ENCODE assay signal across 11 cellular contexts in the genomic region with DNA sequence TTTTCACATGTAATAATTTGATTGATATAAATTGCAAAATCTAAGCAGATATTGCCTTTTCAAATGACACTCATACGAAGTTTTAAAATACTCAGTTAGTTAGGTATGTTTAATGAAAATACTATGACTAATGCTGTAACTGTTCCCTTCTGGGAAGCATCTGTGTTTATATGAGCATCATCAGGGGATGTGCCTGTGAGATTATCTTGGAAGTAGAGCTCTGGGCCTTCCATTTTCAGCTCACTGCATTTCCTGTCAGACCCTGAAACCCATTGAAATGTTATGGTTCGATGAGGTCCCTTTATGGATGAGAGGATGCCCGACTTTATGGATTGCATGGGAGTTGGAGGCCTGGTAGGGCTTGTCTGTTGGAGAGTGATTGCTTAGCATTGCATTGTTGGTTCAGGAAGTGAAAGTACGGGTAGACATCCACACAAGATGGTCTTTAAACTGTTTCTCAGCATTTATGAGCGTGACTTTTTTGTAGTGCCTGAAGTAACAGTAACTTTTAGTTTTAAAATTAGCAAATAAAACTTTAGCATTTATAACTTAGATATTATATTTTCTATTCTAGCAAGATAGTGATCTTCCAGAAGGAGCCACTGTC. TPM values are rescaled to one million over a fixed set of nuclear protein-coding genes. Genes with fewer than 3 reads are reported as not detected.
A peak's percentile ranks its signal among the peaks of the same experiment; 100 is the strongest.
DNase-seq lines count a peak whose midpoint lies in the region; ATAC-seq and TF ChIP-seq lines count a peak whose summit lies in the region.
"Had no signal": no experiment of that assay in that cellular context is flagged by ENCODE, and none has a peak within 500 bp of the region (broad histone marks: within the 10 kb centered on the region; RNA-seq: fewer than 3 reads in every experiment).

No MANE protein-coding gene starts in this region.

- H4K20me1 ChIP-seq in H9 (ENCODE audit: control insufficient read depth, insufficient read depth, insufficient read length): no peaks in the 10 kb centered on the region

- no peak overlapping the region for H2BK5ac ChIP-seq in H9 (ENCODE audit: insufficient read length, low read length)

- H3K56ac ChIP-seq in H9 (ENCODE audit: insufficient read length, low read depth, low read length): no peak overlapping the region

- H3K23ac ChIP-seq in H9 (ENCODE audit: insufficient read length, low read depth, low read length): no peak overlapping the region

- no peak overlapping the region for H3K4ac ChIP-seq in H9 (ENCODE audit: low read depth, low read length)

- no peak overlapping the region for H2AK5ac ChIP-seq in H9 (ENCODE audit: insufficient read length, low read length)

- H3K4me1 ChIP-seq in RWPE2 (ENCODE audit: insufficient read depth, poor library complexity, severe bottlenecking) (no peaks in the 10 kb centered on the region), vagina (peaks cover 9% of the 10 kb centered on the region), H9 (ENCODE audit: insufficient read depth, low read length) (no peaks in the 10 kb centered on the region)
- H3K4me1 ChIP-seq in naive thymus-derived CD4-positive, alpha-beta T cell (ENCODE audit: control insufficient read depth in 2 of 2, insufficient read depth in 2 of 2, low read length in 2 of 2): no peaks in the 10 kb centered on the region

- no peak overlapping the region for H2AFZ ChIP-seq in H9 (ENCODE audit: low read length)

- H3K4me1 Mint-ChIP-seq in naive thymus-derived CD4-positive, alpha-beta T cell: peaks cover 7 to 45% (median 21%) of the 10 kb centered on the region in 7 donors
- H3K4me1 Mint-ChIP-seq in H9: no peaks in the 10 kb centered on the region

- H3K27me3 ChIP-seq in RWPE2 (ENCODE audit: insufficient read depth, poor library complexity, severe bottlenecking) (no peaks in the 10 kb centered on the region), vagina (no peaks in the 10 kb centered on the region), H9 (ENCODE audit: insufficient read depth, low read length) (no peaks in the 10 kb centered on the region)
- no peaks in the 10 kb centered on the region for H3K27me3 ChIP-seq in naive thymus-derived CD4-positive, alpha-beta T cell (ENCODE audit: control insufficient read depth in 2 of 2, insufficient read depth in 2 of 2, low read length in 2 of 2)

- no peak overlapping the region for H4K91ac ChIP-seq in H9 (ENCODE audit: insufficient read length, low read depth, low read length)

- no peak overlapping the region for H3K4me2 ChIP-seq in H9 (ENCODE audit: insufficient read depth, insufficient read length, low read length)

- H3K79me2 ChIP-seq in H9 (ENCODE audit: insufficient read depth, low read length): no peaks in the 10 kb centered on the region

- ATAC-seq in RWPE2 (ENCODE audit: low read depth): 0 out of 3 replicates have a peak, but pooled peaks have one; percentile 29
- no peak for ATAC-seq in naive thymus-derived CD4-positive, alpha-beta T cell
- ATAC-seq in HG03039 (IDR thresholded peaks at IDR 0.05; ENCODE audit: unreplicated experiment): no peak
- ATAC-seq: naive thymus-derived CD8-positive, alpha-beta T cell had no signal

- H3K9ac ChIP-seq in H9 (ENCODE audit: extremely low read depth, insufficient read length, low read length): no peak overlapping the region

- no peak overlapping the region for H3K27ac ChIP-seq in RWPE2 (ENCODE audit: poor library complexity, severe bottlenecking)
- H3K27ac ChIP-seq in naive thymus-derived CD4-positive, alpha-beta T cell (ENCODE audit: low read depth, low read length): no peak overlapping the region
- H3K27ac ChIP-seq in vagina: no peak overlapping the region
- no peak overlapping the region for H3K27ac ChIP-seq in H9 (ENCODE audit: insufficient read length, low read depth, low read length)

- peak overlapping the region in 5 of 9 donors; percentile 9 to 67 (median 46) for H3K27ac Mint-ChIP-seq in naive thymus-derived CD4-positive, alpha-beta T cell
- no peak overlapping the region for H3K27ac Mint-ChIP-seq in H9

- no peak overlapping the region for H2BK12ac ChIP-seq in H9 (ENCODE audit: insufficient read length, low read depth, low read length)

- H3K36me3 ChIP-seq in RWPE2 (ENCODE audit: low read depth) (peaks cover 90% of the 10 kb centered on the region), vagina (peaks cover 0 to 80% of the 10 kb centered on the region in 2 donors)
- peaks cover 10 to 83% (median 25%) of the 10 kb centered on the region in 3 experiments for H3K36me3 ChIP-seq in naive thymus-derived CD4-positive, alpha-beta T cell (ENCODE audit: control insufficient read depth in 2 of 3, insufficient read depth in 3 of 3, low read length in 3 of 3)

- no CpG with 5 or more reads among the region's 5 CpGs for WGBS in H9 (ENCODE audit: extremely low coverage, insufficient read length, low lambda C conversion rate)

- H2BK15ac ChIP-seq in H9 (ENCODE audit: low read depth, low read length): no peak overlapping the region

- H3K4me3 Mint-ChIP-seq in naive thymus-derived CD4-positive, alpha-beta T cell: no peak overlapping the region
- H3K4me3 Mint-ChIP-seq in H9: no peak overlapping the region
- H3K4me3 Mint-ChIP-seq: naive thymus-derived CD8-positive, alpha-beta T cell had no signal

- H3K36me3 Mint-ChIP-seq in naive thymus-derived CD4-positive, alpha-beta T cell: peaks cover 22 to 60% (median 36%) of the 10 kb centered on the region in 5 donors
- H3K36me3 Mint-ChIP-seq in H9 (ENCODE audit: insufficient read depth in 1 of 3, low read depth in 3 of 3): peaks cover 34 to 85% (median 85%) of the 10 kb centered on the region in 3 experiments; a peak in 6 of 7 replicates

- H3K23me2 ChIP-seq in H9 (ENCODE audit: insufficient read length, low read depth, low read length, poor library complexity, severe bottlenecking): no peaks in the 10 kb centered on the region

- intact Hi-C loops in naive thymus-derived CD4-positive, alpha-beta T cell (cut with micrococcal nuclease): no loop called here
- intact Hi-C loops in vagina (cut with DNase I): no loop called here

- no peaks in the 10 kb centered on the region for H3K27me3 Mint-ChIP-seq in naive thymus-derived CD4-positive, alpha-beta T cell
- H3K27me3 Mint-ChIP-seq in H9 (ENCODE audit: low read depth): no peaks in the 10 kb centered on the region
- H3K27me3 Mint-ChIP-seq: naive thymus-derived CD8-positive, alpha-beta T cell had no signal

- POLR2A ChIA-PET in naive thymus-derived CD4-positive, alpha-beta T cell (lab: Charles Lee): no interaction called here

- H3T11ph ChIP-seq in H9 (ENCODE audit: low read length): no peak overlapping the region

- TF ChIP-seq CTCF in RWPE2 (IDR thresholded peaks at IDR 0.05; ENCODE audit: poor library complexity, severe bottlenecking) (no peak), epithelial cell of proximal tubule (conservative IDR thresholded peaks at IDR 0.05; ENCODE audit: low read depth, low read length) (no peak), vagina (IDR thresholded peaks at IDR 0.05) (no peak), H9 (conservative IDR thresholded peaks at IDR 0.05) (no peak)

- H3K9me3 ChIP-seq in RWPE2 (ENCODE audit: severe bottlenecking): no peaks in the 10 kb centered on the region
- no peaks in the 10 kb centered on the region for H3K9me3 ChIP-seq in naive thymus-derived CD4-positive, alpha-beta T cell (ENCODE audit: control insufficient read depth in 2 of 3, low read length in 3 of 3)
- no peaks in the 10 kb centered on the region for H3K9me3 ChIP-seq in vagina
- no peaks in the 10 kb centered on the region for H3K9me3 ChIP-seq in H9 (ENCODE audit: control insufficient read depth, low read depth, low read length)

- H3K9me3 Mint-ChIP-seq in naive thymus-derived CD4-positive, alpha-beta T cell: no peaks in the 10 kb centered on the region
- no peaks in the 10 kb centered on the region for H3K9me3 Mint-ChIP-seq in H9
- H3K9me3 Mint-ChIP-seq: naive thymus-derived CD8-positive, alpha-beta T cell had no signal

- no peak overlapping the region for H2BK20ac ChIP-seq in H9 (ENCODE audit: low read depth, low read length, poor library complexity, severe bottlenecking)

- no peak overlapping the region for H3K14ac ChIP-seq in H9 (ENCODE audit: insufficient read depth, low read length)

- TF ChIP-seq POLR2A in vagina (IDR thresholded peaks at IDR 0.05): no peak

- no peak overlapping the region for H4K5ac ChIP-seq in H9 (ENCODE audit: insufficient read length, low read depth, low read length)

- CTCF ChIA-PET in naive thymus-derived CD4-positive, alpha-beta T cell (lab: Charles Lee): interaction anchor here (0.6 kb wide), 1 partner anchor 442 kb away, joined by 3 read pairs; no protein-coding TSS in a partner anchor

- DNase-seq in ELR (ENCODE audit: low read depth): peak; percentile 87
- DNase-seq in RWPE2 (ENCODE audit: low spot score): no peak
- DNase-seq in epithelial cell of proximal tubule (ENCODE audit: low read depth): peak; percentile 53
- DNase-seq in naive thymus-derived CD4-positive, alpha-beta T cell: no peak
- no peak for DNase-seq in activated CD4-positive, CD25-positive, alpha-beta regulatory T cell (lab: John Stamatoyannopoulos, UW)
- DNase-seq in vagina (ENCODE audit: extremely low spot score in 2 of 2): no peak
- no peak for DNase-seq in H9
- DNase-seq: caudate nucleus; naive thymus-derived CD8-positive, alpha-beta T cell; NCI-H748 treated with DMSO at 0.1 percent for 48 hours had no signal

- no peak overlapping the region for H4K8ac ChIP-seq in H9 (replicated peaks; ENCODE audit: insufficient read length, low read depth, low read length)

- H3K4me3 ChIP-seq in RWPE2 (ENCODE audit: severe bottlenecking): no peak overlapping the region
- no peak overlapping the region for H3K4me3 ChIP-seq in epithelial cell of proximal tubule (ENCODE audit: low read depth, low read length)
- no peak overlapping the region for H3K4me3 ChIP-seq in naive thymus-derived CD4-positive, alpha-beta T cell (ENCODE audit: low read length)
- H3K4me3 ChIP-seq in vagina: no peak overlapping the region

- H2BK120ac ChIP-seq in H9 (ENCODE audit: low read depth, low read length, poor library complexity, severe bottlenecking): no peak overlapping the region

- H3K79me1 ChIP-seq in H9 (ENCODE audit: insufficient read depth, low read depth, low read length, poor library complexity, severe bottlenecking): no peaks in the 10 kb centered on the region

- no peak overlapping the region for H3K18ac ChIP-seq in H9 (ENCODE audit: insufficient read length, low read depth, low read length)

RNA-seq across cellular contexts. Expression of gene ELP2, which starts 28.7 kb away (rescaled TPM):
- total RNA-seq in epithelial cell of proximal tubule (45.1 and 46.1 TPM in 2 replicates), vagina (60.2 TPM), H9 (2021) (129 and 137 TPM in 2 replicates)
- 100 to 1,000 TPM in 4 of 5 experiments, 10 to 100 TPM in 1; 79.3 to 177 (median 150) TPM for total RNA-seq in naive thymus-derived CD4-positive, alpha-beta T cell
- polyA plus RNA-seq in naive thymus-derived CD4-positive, alpha-beta T cell: 10 to 100 TPM; 77.4 to 93.9 TPM

RNA-seq across cellular contexts. Expression of gene MOCOS, which starts 28.9 kb away (rescaled TPM):
- total RNA-seq in epithelial cell of proximal tubule: 5.7 and 14.8 TPM in 2 replicates
- under 1 TPM in 1 of 5 experiments, not detected in 4; 0.05 TPM for total RNA-seq in naive thymus-derived CD4-positive, alpha-beta T cell
- not detected for polyA plus RNA-seq in naive thymus-derived CD4-positive, alpha-beta T cell
- 2.2 TPM for total RNA-seq in vagina
- 5.2 and 6.0 TPM in 2 replicates for total RNA-seq in H9 (2021)
- polyA plus RNA-seq: naive thymus-derived CD8-positive, alpha-beta T cell had no signal

RNA-seq across cellular contexts. Expression of gene SLC39A6, which starts 29.2 kb away (rescaled TPM):
- total RNA-seq in epithelial cell of proximal tubule: 66.8 and 83.7 TPM in 2 replicates
- total RNA-seq in naive thymus-derived CD4-positive, alpha-beta T cell: 10 to 100 TPM; 12.1 to 25.2 (median 16.6) TPM
- 10 to 100 TPM; 20.2 to 27.8 TPM for polyA plus RNA-seq in naive thymus-derived CD4-positive, alpha-beta T cell
- 39.3 TPM for total RNA-seq in vagina
- total RNA-seq in H9 (2021): 31.8 and 33.9 TPM in 2 replicates

Comparison
In these comparisons a context has a peak if more than half of its experiments do, and no peak if none do; other contexts are left out.
1. DNase-seq: peak in ELR (single experiment) and epithelial cell of proximal tubule (single experiment); none in RWPE2 (single experiment), naive thymus-derived CD4-positive, alpha-beta T cell (0 of 9), activated CD4-positive, CD25-positive, alpha-beta regulatory T cell (0 of 4), vagina (0 of 2) and H9 (single experiment).
2. H3K27ac Mint-ChIP-seq: peak in naive thymus-derived CD4-positive, alpha-beta T cell (5 of 9); none in H9 (0 of 3).